Comparison of ENCODE assay signal across 8 cellular contexts in genomic region chr13:98466634-98467236, GRCh38.
A peak's percentile ranks its signal among the peaks of the same experiment; 100 is the strongest.
DNase-seq lines count a peak whose midpoint lies in the region; ATAC-seq and TF ChIP-seq lines count a peak whose summit lies in the region.

No MANE protein-coding gene starts in this region.

- no peak overlapping the region for H3K4me3 Mint-ChIP-seq in immature natural killer cell

- CTCF ChIA-PET in RWPE1 (lab: Yijun Ruan, JAX) (interaction anchor here (0.6 to 1.5 kb wide), 3 partner anchors 9 to 76 kb away, joined by 3 to 6 read pairs (median 4); no protein-coding TSS in a partner anchor), mammary epithelial cell (lab: Charles Lee; ENCODE audit: low non-redundant PET) (no interaction called here)

- H3K27me3 Mint-ChIP-seq in immature natural killer cell (ENCODE audit: low read depth in 3 of 3), result peaks cover 2 to 3% (median 2%) of the 10 kb centered on the region in 3 donors

- H3K79me2 ChIP-seq in mammary epithelial cell (ENCODE audit: insufficient read depth, low read length), result peaks cover 89% of the 10 kb centered on the region

- H3K4me3 ChIP-seq in mammary epithelial cell (replicated peaks in 1 of 3; ENCODE audit: insufficient read depth in 1 of 3, low read depth in 2 of 3, low read length in 3 of 3) (no peak overlapping the region), mucosa of descending colon (no peak overlapping the region)

- dilution Hi-C loops in mammary epithelial cell (cut with HindIII; ENCODE audit: low sequenced_read_pairs), result no loop called here

- H3K4me1 ChIP-seq in mammary epithelial cell (ENCODE audit: insufficient read depth, low read length), result no peaks in the 10 kb centered on the region
- H3K4me1 ChIP-seq in mucosa of descending colon (ENCODE audit: low read depth), result peaks cover 5% of the 10 kb centered on the region

- peak overlapping the region in 1 of 6 donors; percentile 16 for H3K27ac Mint-ChIP-seq in immature natural killer cell

- 54% methylated on average over 11 of the region's 11 CpGs for WGBS in mammary epithelial cell (ENCODE audit: low coverage, missing lambda C conversion rate)

- no peak overlapping the region for H2AFZ ChIP-seq in mammary epithelial cell (ENCODE audit: low read depth, low read length)

- ATAC-seq in GM18868 (IDR thresholded peaks at IDR 0.05; ENCODE audit: unreplicated experiment) (peak; percentile 50), mucosa of descending colon (peak; percentile 49), GM21515 (IDR thresholded peaks at IDR 0.05; ENCODE audit: unreplicated experiment) (no peak)

- in situ Hi-C loops in mammary epithelial cell (cut with MboI; ENCODE audit: low sequenced_read_pairs in 2 of 2), result loop anchor here in 1 of 2 donors (25.0 kb wide), 1 partner anchor 371 kb away; no protein-coding TSS in a partner anchor

- TF ChIP-seq CTCF in AG09319 (IDR thresholded peaks at IDR 0.05; ENCODE audit: low read depth, low read length) (peak; percentile 68), RWPE1 (conservative IDR thresholded peaks at IDR 0.05; ENCODE audit: low read depth) (peak; percentile 31; the same call in 1 of the 2 replicates), mammary epithelial cell (conservative IDR thresholded peaks at IDR 0.05 in 1 of 2, IDR thresholded peaks at IDR 0.05 in 1 of 2; ENCODE audit: extremely low read depth in 1 of 2, insufficient read depth in 1 of 2, low read depth in 1 of 2, low read length in 2 of 2) (peak; percentile 59 to 64), mucosa of descending colon (IDR thresholded peaks at IDR 0.05) (peak; percentile 22)

- DNase-seq in AG09319 (ENCODE audit: extremely low read depth, low read depth), result no peak
- peak; percentile 42 for DNase-seq in RWPE1 (ENCODE audit: low spot score)
- DNase-seq in mammary epithelial cell, result no peak
- DNase-seq in mucosa of descending colon, result peak in 1 of 3 donors; percentile 73
- DNase-seq in NCI-H510A (lab: John Stamatoyannopoulos, UW), result no peak
- no peak for DNase-seq in immature natural killer cell

- H4K20me1 ChIP-seq in mammary epithelial cell (ENCODE audit: insufficient read depth, low read length), result no peaks in the 10 kb centered on the region

- peaks cover 10% of the 10 kb centered on the region in 2 donors for H3K4me1 Mint-ChIP-seq in immature natural killer cell

- intact Hi-C loops in mammary epithelial cell (cut with micrococcal nuclease) (loop anchor here (5.0 kb wide), 1 partner anchor 106 kb away; no protein-coding TSS in a partner anchor), mucosa of descending colon (cut with DNase I, micrococcal nuclease) (no loop called here)

- peaks cover 12 to 34% (median 14%) of the 10 kb centered on the region in 3 donors for H3K36me3 Mint-ChIP-seq in immature natural killer cell

- no peaks in the 10 kb centered on the region for H3K9me3 ChIP-seq in mammary epithelial cell (replicated peaks; ENCODE audit: insufficient read depth, low read length)
- H3K9me3 ChIP-seq in mucosa of descending colon, result no peaks in the 10 kb centered on the region

- no peak overlapping the region for H3K9ac ChIP-seq in mammary epithelial cell (ENCODE audit: insufficient read depth, low read length)

- H3K4me2 ChIP-seq in mammary epithelial cell (ENCODE audit: insufficient read depth, low read depth, low read length), result no peak overlapping the region

- no TSS peak for BruUV-seq in mammary epithelial cell (replicated peaks; lab: Mats Ljungman, UMichigan)

- POLR2A ChIA-PET in RWPE1 (lab: Yijun Ruan, JAX; ENCODE audit: low non-redundant PET), result no interaction called here

- H3K27me3 ChIP-seq in mammary epithelial cell (ENCODE audit: insufficient read depth, low read length), result no peaks in the 10 kb centered on the region

- no peak overlapping the region for H3K27ac ChIP-seq in RWPE1
- H3K27ac ChIP-seq in mammary epithelial cell (ENCODE audit: insufficient read depth, low read depth, low read length), result no peak overlapping the region

- H3K9me3 Mint-ChIP-seq in immature natural killer cell, result no peaks in the 10 kb centered on the region

- H3K36me3 ChIP-seq in mammary epithelial cell (ENCODE audit: insufficient read depth, low read length), result peaks cover 31% of the 10 kb centered on the region
- H3K36me3 ChIP-seq in mucosa of descending colon (ENCODE audit: low read depth), result no peaks in the 10 kb centered on the region
